Comparison of ENCODE assay signal across 7 cellular contexts in the genomic region with DNA sequence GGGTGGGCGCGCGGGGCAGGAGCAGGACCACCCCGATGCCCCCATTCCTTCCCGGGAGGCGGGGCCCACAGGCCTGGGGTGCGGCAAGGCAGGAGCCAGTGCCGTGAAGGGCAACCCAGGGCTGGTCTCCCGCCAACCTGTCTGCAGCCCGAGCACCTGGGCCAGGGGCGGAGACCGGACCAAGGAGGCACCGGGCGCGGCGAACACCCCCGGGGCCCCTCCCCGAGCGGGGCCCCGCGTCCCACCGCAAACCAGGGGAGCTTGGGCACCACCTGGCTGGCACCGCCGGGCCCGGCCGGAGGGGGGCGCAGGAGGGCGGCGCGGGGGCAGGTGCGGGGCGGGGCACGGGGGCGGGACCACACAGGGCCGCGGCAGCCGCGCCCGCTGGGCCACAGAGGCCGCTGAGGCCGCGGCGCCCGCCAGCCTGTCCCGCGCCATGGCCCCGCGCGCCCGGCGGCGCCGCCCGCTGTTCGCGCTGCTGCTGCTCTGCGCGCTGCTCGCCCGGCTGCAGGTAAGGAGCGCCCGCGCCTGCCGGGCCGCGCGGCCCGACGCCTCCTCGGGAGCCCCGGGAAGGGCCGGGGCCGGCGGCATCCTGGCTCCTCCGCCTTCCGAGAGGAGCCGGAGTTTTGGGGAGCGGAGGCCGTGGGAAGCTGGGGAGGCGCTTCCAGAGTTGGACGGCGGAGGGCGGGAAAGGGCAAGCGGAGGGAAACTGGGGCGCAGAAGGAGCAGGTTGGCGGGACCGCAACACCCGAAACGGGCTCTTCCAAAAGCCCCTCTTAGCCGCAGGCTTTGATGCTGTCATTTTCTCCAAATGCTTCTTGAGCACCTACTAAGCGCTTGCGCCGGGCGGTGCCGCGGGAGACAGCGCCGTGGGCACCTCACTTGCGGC. TPM values are rescaled to one million over a fixed set of nuclear protein-coding genes. Genes with fewer than 3 reads are reported as not detected.
DNase-seq lines count a peak whose midpoint lies in the region; ATAC-seq, FAIRE-seq and TF ChIP-seq lines count a peak whose summit lies in the region.

Gene TNFRSF11A, plus strand, starts transcription at position 394 of the 889 bp plus-strand sequence. Its CDS starts 43 bp downstream, at position 437.

- H3K4me1 Mint-ChIP-seq in naive B cell, result peaks cover 17 to 22% (median 18%) of the 10 kb centered on the region in 3 donors

- POLR2A ChIA-PET in H1 (lab: Charles Lee; ENCODE audit: partially characterized antibody), result interaction anchor here (1.3 to 1.6 kb wide), 2 partner anchors 14 to 138 kb away, joined by 3 to 7 read pairs; partner anchors contain the start of genes PIGN and RELCH

- H3K23ac ChIP-seq in H1 (ENCODE audit: insufficient read length), result no peak within 1 kb of the TSS

- peak within 1 kb of the TSS; percentile 31 to 79 (median 46) for H3K9ac ChIP-seq in H1 (replicated peaks in 1 of 4; ENCODE audit: extremely low read depth in 1 of 4, low read depth in 3 of 4, low read length in 3 of 4)

- peak within 1 kb of the TSS; percentile 5 for H3K56ac ChIP-seq in H1 (replicated peaks; ENCODE audit: insufficient read length, low read depth, low read length)

- intact Hi-C loops in testis (cut with DNase I; ENCODE audit: low total_unique reads), result no loop called here

- WGBS in H1 (ENCODE audit: extremely low coverage in 1 of 2, insufficient coverage in 1 of 2, insufficient read length in 1 of 2, insufficient replicate concordance in 2 of 2, low coverage in 1 of 2, low lambda C conversion rate in 2 of 2, missing lambda C conversion rate in 1 of 2), 2 experiments, result 4% methylated on average over 45 of the region's 99 CpGs; no CpG with 5 or more reads in 1 of the 2 experiments
- WGBS in testis, 2 donors, result 3 to 5% methylated on average over 15 to 86 of the region's 99 CpGs

- H2BK12ac ChIP-seq in H1 (ENCODE audit: low read depth, low read length), result 0 out of 2 replicates have a peak within 1 kb of the TSS, but pooled peaks have one; percentile 40

- no peak within 1 kb of the TSS for H2AK5ac ChIP-seq in H1 (ENCODE audit: low read depth, low read length)

- H3K4me3 ChIP-seq in H1 (ENCODE audit: extremely low read depth in 1 of 4, insufficient read depth in 2 of 4, low read depth in 3 of 4, low read length in 4 of 4) (peak within 1 kb of the TSS; percentile 60 to 94 (median 82)), testis (peak within 1 kb of the TSS; percentile 51 to 60)

- peaks cover 65 to 70% (median 66%) of the 10 kb centered on the region in 3 donors for H3K27me3 Mint-ChIP-seq in naive B cell

- 0 out of 2 replicates have a peak within 1 kb of the TSS, but pooled peaks have one; percentile 8 for H2BK15ac ChIP-seq in H1 (ENCODE audit: low read length)

- H3K4ac ChIP-seq in H1 (replicated peaks; ENCODE audit: insufficient read length, low read depth, low read length), result no peak within 1 kb of the TSS

- H3K27me3 ChIP-seq in H1 (replicated peaks in 1 of 4; ENCODE audit: control insufficient read depth in 3 of 4, extremely low read depth in 1 of 4, insufficient read depth in 3 of 4, low read length in 3 of 4), result peaks cover 3 to 25% (median 14%) of the 10 kb centered on the region in 4 experiments
- no peaks in the 10 kb centered on the region for H3K27me3 ChIP-seq in testis

- no peak within 1 kb of the TSS for H3K14ac ChIP-seq in H1 (ENCODE audit: insufficient read length)

- 0 out of 2 replicates have a peak within 1 kb of the TSS, but pooled peaks have one; percentile 34 for H2AFZ ChIP-seq in H1 (ENCODE audit: low read length)

- H4K8ac ChIP-seq in H1 (ENCODE audit: extremely low read depth, insufficient read depth, low read length), result peak within 1 kb of the TSS; percentile 75

- peak; percentile 48 to 66 for TF ChIP-seq POLR2A in H1 (IDR thresholded peaks at IDR 0.05; ENCODE audit: control extremely low read depth in 1 of 2, low read depth in 2 of 2, low read length in 2 of 2)
- no peak for TF ChIP-seq POLR2A in testis (IDR thresholded peaks at IDR 0.05)

- peaks cover 0 to 1% of the 10 kb centered on the region in 2 experiments for H4K20me1 ChIP-seq in H1 (replicated peaks in 1 of 2; ENCODE audit: control insufficient read depth in 1 of 2, insufficient read depth in 2 of 2, low read length in 2 of 2)

- H3K36me3 ChIP-seq in H1 (ENCODE audit: control insufficient read depth in 2 of 4, insufficient read depth in 4 of 4, low read length in 3 of 4) (no peaks in the 10 kb centered on the region), testis (ENCODE audit: low read depth, missing control alignments) (no peaks in the 10 kb centered on the region)

- H3K9me3 ChIP-seq in H1 (ENCODE audit: insufficient read depth in 2 of 2, low read depth in 1 of 2, low read length in 1 of 2), result no peaks in the 10 kb centered on the region
- H3K9me3 ChIP-seq in testis, result no peaks in the 10 kb centered on the region

- H3K4me1 ChIP-seq in H1 (replicated peaks in 1 of 4; ENCODE audit: control insufficient read depth in 3 of 4, insufficient read depth in 4 of 4, low read length in 3 of 4), result peaks cover 17 to 32% (median 19%) of the 10 kb centered on the region in 4 experiments
- H3K4me1 ChIP-seq in testis, result no peaks in the 10 kb centered on the region

- CTCF ChIA-PET in H1 (lab: Charles Lee; ENCODE audit: partially characterized antibody), result interaction anchor here (0.6 to 4.1 kb wide), 15 partner anchors 9 to 96 kb away, joined by 3 to 16 read pairs (median 4); no protein-coding TSS in a partner anchor

- peak within 1 kb of the TSS; percentile 5 for H2BK120ac ChIP-seq in H1 (replicated peaks; ENCODE audit: low read depth, low read length)

- TF ChIP-seq RAD21 in H1 (IDR thresholded peaks at IDR 0.05 in 1 of 2, conservative IDR thresholded peaks at IDR 0.05 in 1 of 2; ENCODE audit: low read depth in 2 of 2, low read length in 2 of 2), result peak; percentile 44 to 52; a peak in 2 of 4 replicates

- TF ChIP-seq EP300 in H1 (IDR thresholded peaks at IDR 0.05; ENCODE audit: borderline replicate concordance in 1 of 2, low read depth in 2 of 2, low read length in 2 of 2), result no peak

- peak within 1 kb of the TSS; percentile 85 to 86 for H3K4me2 ChIP-seq in H1 (ENCODE audit: insufficient read depth in 1 of 2, low read depth in 2 of 2, low read length in 2 of 2)

- peak; percentile 30 to 77 (median 57) for TF ChIP-seq CTCF in H1 (IDR thresholded peaks at IDR 0.05; ENCODE audit: control extremely low read depth in 1 of 3, insufficient read depth in 1 of 3, low read depth in 1 of 3, low read length in 3 of 3)
- peak in 1 of 3 experiments; percentile 23 for TF ChIP-seq CTCF in testis (IDR thresholded peaks at IDR 0.05)

- FAIRE-seq in H1 (lab: Jason Lieb, UNC), result no peak

- H3K23me2 ChIP-seq in H1 (ENCODE audit: low read depth, low read length), result peaks cover 19% of the 10 kb centered on the region

- no peaks in the 10 kb centered on the region for H3K79me1 ChIP-seq in H1 (ENCODE audit: low read depth, low read length)

- H3K27ac ChIP-seq in H1 (ENCODE audit: low read depth, low read length), result peak within 1 kb of the TSS; percentile 55; the same call in 1 of the 2 replicates
- no peak within 1 kb of the TSS for H3K27ac ChIP-seq in testis

- no peaks in the 10 kb centered on the region for H3K9me3 Mint-ChIP-seq in naive B cell

- H3K4me3 Mint-ChIP-seq in naive B cell, result peak within 1 kb of the TSS; percentile 80 to 95 (median 90)

- ATAC-seq in GM18511 (IDR thresholded peaks at IDR 0.05; ENCODE audit: unreplicated experiment), result peak; percentile 72
- peak; percentile 67 for ATAC-seq in HG02588 (IDR thresholded peaks at IDR 0.05; ENCODE audit: unreplicated experiment)
- ATAC-seq in naive B cell (ENCODE audit: low read depth in 2 of 2), result peak; percentile 84 to 89

- H3K18ac ChIP-seq in H1 (ENCODE audit: extremely low read depth, low read length), result peak within 1 kb of the TSS; percentile 71

- H2BK5ac ChIP-seq in H1 (ENCODE audit: low read depth, low read length), result 0 out of 2 replicates have a peak within 1 kb of the TSS, but pooled peaks have one; percentile 10

- no peak within 1 kb of the TSS for H4K5ac ChIP-seq in H1 (ENCODE audit: insufficient read length, low read depth, low read length)

- H3K79me2 ChIP-seq in H1 (ENCODE audit: control insufficient read depth in 1 of 2, insufficient read depth in 2 of 2, low read length in 2 of 2), result peaks cover 0 to 41% of the 10 kb centered on the region in 2 experiments; a peak in 2 of 4 replicates

- H4K91ac ChIP-seq in H1 (replicated peaks; ENCODE audit: insufficient read length, low read length), result peak within 1 kb of the TSS; percentile 0

- peak; percentile 56 to 73 for DNase-seq in NCI-H1930 (lab: John Stamatoyannopoulos, UW)
- DNase-seq in activated CD4-positive, alpha-beta T cell treated with anti-CD3 and anti-CD28 coated beads, Interleukin-2, amount 50 U/mL, for 48 hours, result peak; percentile 71
- peak in 1 of 2 experiments; percentile 89 for DNase-seq in H1 (ENCODE audit: low read depth in 1 of 2, low spot score in 2 of 2)
- DNase-seq in naive B cell, result peak; percentile 53
- DNase-seq in testis, result peak; percentile 51

- peak within 1 kb of the TSS in 4 of 6 donors; percentile 5 to 86 (median 25) for H3K27ac Mint-ChIP-seq in naive B cell

- 0 out of 2 replicates have a peak within 1 kb of the TSS, but pooled peaks have one; percentile 91 for H2BK20ac ChIP-seq in H1 (ENCODE audit: low read length)

- no peaks in the 10 kb centered on the region for H3K36me3 Mint-ChIP-seq in naive B cell

TF ChIP-seq in H1, 55 proteins besides CTCF, POLR2A, EP300 and RAD21 (continues in another document):
- TF ChIP-seq CHD1 (IDR thresholded peaks at IDR 0.05; ENCODE audit: low read depth, low read length) (no peak), TBP (IDR thresholded peaks at IDR 0.05; ENCODE audit: low read depth, low read length) (peak; percentile 75; the same call in 1 of the 2 replicates), EGR1 (IDR thresholded peaks at IDR 0.05; ENCODE audit: borderline replicate concordance, low read depth, low read length) (no peak), RBBP5 (IDR thresholded peaks at IDR 0.05; ENCODE audit: borderline replicate concordance, low read depth, low read length) (peak; percentile 35), TCF12 (IDR thresholded peaks at IDR 0.05; ENCODE audit: low read depth, low read length) (0 out of 2 replicates have a peak, but pooled peaks have one; percentile 51), TAF1 (IDR thresholded peaks at IDR 0.05; ENCODE audit: low read depth, low read length) (peak; percentile 91), KDM4A (IDR thresholded peaks at IDR 0.05; ENCODE audit: low read depth, low read length, severe bottlenecking) (peak; percentile 66)

RNA-seq across cellular contexts. Expression of gene TNFRSF11A, which starts in this region (rescaled TPM):
- 10.6 and 11.1 TPM in 2 replicates for total RNA-seq in H1 (2021; fragmentation: NEBNext Ultra II Directional; extraction: Animal tissue kit (Norgen Biotek cat#: 25700))
- 8.1 and 8.7 TPM in 2 replicates for polyA plus RNA-seq in H1 (2011; rRNA removed)
- 7.4 TPM for polyA plus RNA-seq in H1 (2011; cell fraction: cytosol; rRNA removed)
- polyA plus RNA-seq in H1 (2011; cell fraction: nucleus; rRNA removed), result 16.5 TPM
- polyA plus RNA-seq in H1 (2012, experiment 1 of 2), result 6.6 to 12.8 TPM (median 10.3 TPM) in 4 replicates
- 3.3 TPM for polyA plus RNA-seq in H1 (2012, experiment 2 of 2)
- polyA plus RNA-seq in H1 (2013, experiment 1 of 2), result 5.3 TPM
- 5.4 TPM for polyA plus RNA-seq in H1 (2013, experiment 2 of 2)
- polyA minus RNA-seq in H1 (2011; rRNA and poly(A)+ RNA removed), result 10.9 and 14.6 TPM in 2 replicates
- polyA minus RNA-seq in H1 (2011; cell fraction: cytosol; rRNA and poly(A)+ RNA removed), result 6.7 TPM
- 20.2 TPM for polyA minus RNA-seq in H1 (2011; cell fraction: nucleus; rRNA and poly(A)+ RNA removed)
- not detected for polyA plus RNA-seq in naive B cell (ENCODE audit: low read depth in 6 of 6)
- total RNA-seq in testis, result 1 to 10 TPM; 2.4 to 3.0 TPM
- 3.3 TPM for polyA plus RNA-seq in testis (ENCODE audit: insufficient read depth, low read depth, low replicate concordance)

Comparison
In these comparisons a context has a peak if more than half of its experiments do, and no peak if none do; other contexts are left out.
1. Peak in DNase-seq and ATAC-seq in naive B cell; RNA of the gene not detected or under 1 TPM.